In the genomic region with DNA sequence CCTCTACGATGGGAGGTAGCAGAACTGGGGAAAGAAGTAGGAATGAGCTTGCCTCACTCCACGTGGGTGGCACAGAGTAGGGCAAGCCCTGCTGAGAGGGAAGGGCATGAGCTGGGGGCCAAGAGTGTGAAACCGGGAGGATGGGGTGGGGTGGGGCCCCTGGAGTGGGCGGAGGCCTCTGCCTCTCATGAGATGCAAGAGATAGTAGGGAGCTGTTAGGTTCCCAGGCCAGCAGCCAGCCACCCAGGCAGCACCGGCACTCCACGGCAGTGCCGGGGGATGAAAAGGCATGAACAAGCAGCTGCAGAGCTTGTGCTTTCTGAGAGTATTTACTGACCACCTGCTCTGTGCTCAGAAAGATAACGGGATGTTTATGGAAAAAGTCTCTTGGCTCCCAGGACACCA, we compare ENCODE assay signal across 20 cellular contexts. TPM values are rescaled to one million over a fixed set of nuclear protein-coding genes. Genes with fewer than 3 reads are reported as not detected.
"Had no signal": no experiment of that assay in that cellular context is flagged by ENCODE, and none has a peak within 500 bp of the region (broad histone marks: within the 10 kb centered on the region; RNA-seq: fewer than 3 reads in every experiment).

No MANE protein-coding gene starts in this region.

- H3K36me3 ChIP-seq: ascending aorta, gastrocnemius medialis, heart right ventricle, ovary, tibial artery, vagina had no signal

- H3K4me3 ChIP-seq: ascending aorta, gastrocnemius medialis, heart right ventricle, ovary, tibial artery, vagina had no signal

- H3K27me3 ChIP-seq: ascending aorta, gastrocnemius medialis, ovary, vagina had no signal

- DNase-seq: activated CD4-positive, alpha-beta memory T cell treated with anti-CD3 and anti-CD28 coated beads for 36 hours; activated CD4-positive, alpha-beta T cell treated with anti-CD3 and anti-CD28 coated beads for 1 hour; activated gamma-delta T cell; activated naive CD8-positive, alpha-beta T cell treated with anti-CD3 and anti-CD28 coated beads, Interleukin-2, amount 50 U/mL, for 24 hours; activated T-cell treated with anti-CD3 and anti-CD28 coated beads, Interleukin-2, amount 50 U/mL, for 4 hours; gastrocnemius medialis; heart right ventricle; mesendoderm; stimulated activated CD4-positive, alpha-beta T cell treated with anti-CD3 and anti-CD28 coated beads, Interleukin-15, amount 100 ng/mL, for 24 hours; stimulated activated CD4-positive, alpha-beta T cell treated with anti-CD3 and anti-CD28 coated beads, Interleukin-4, amount 100 ng/mL, for 4 hours; tibial artery had no signal

- H3K4me1 ChIP-seq: ascending aorta, tibial artery, vagina had no signal

- FAIRE-seq: colon, keratinocyte had no signal

- H3K9me3 ChIP-seq: ascending aorta, gastrocnemius medialis, heart right ventricle, ovary, tibial artery, vagina had no signal

- ATAC-seq: activated naive CD8-positive, alpha-beta T cell treated with anti-CD3 and anti-CD28 coated beads, Interleukin-2, amount 50 U/mL, for 24 hours; activated T-cell treated with anti-CD3 and anti-CD28 coated beads, Interleukin-2, amount 50 U/mL, for 4 hours; gastrocnemius medialis had no signal

- H3K27ac ChIP-seq: ascending aorta, gastrocnemius medialis, heart right ventricle, ovary, tibial artery, vagina had no signal

RNA-seq across cellular contexts. Expression of a gene that starts 24.4 kb away (rescaled TPM):
- total RNA-seq: activated CD4-positive, alpha-beta memory T cell treated with anti-CD3 and anti-CD28 coated beads for 36 hours; activated T-cell treated with anti-CD3 and anti-CD28 coated beads, Interleukin-2, amount 50 U/mL, for 4 hours; ascending aorta; fibroblast of lung; gastrocnemius medialis; liver; renal cortical epithelial cell had no signal
- polyA plus RNA-seq: fibroblast of lung, liver, neural cell had no signal

RNA-seq across cellular contexts. Expression of a gene that starts 49.1 kb away (rescaled TPM):
- total RNA-seq: activated CD4-positive, alpha-beta memory T cell treated with anti-CD3 and anti-CD28 coated beads for 36 hours; activated T-cell treated with anti-CD3 and anti-CD28 coated beads, Interleukin-2, amount 50 U/mL, for 4 hours; ascending aorta; fibroblast of lung; heart right ventricle; liver; renal cortical epithelial cell had no signal
- polyA plus RNA-seq: fibroblast of lung, heart right ventricle, liver, neural cell, ovary had no signal
